ENCODE assay signal across 15 cellular contexts in genomic region chr2:168601739-168602138, GRCh38.
DNase-seq lines count a peak whose midpoint lies in the region; ATAC-seq, FAIRE-seq and TF ChIP-seq lines count a peak whose summit lies in the region.
"Had no signal": no experiment of that assay in that cellular context is flagged by ENCODE, and none has a peak within 500 bp of the region (broad histone marks: within the 10 kb centered on the region; RNA-seq: fewer than 3 reads in every experiment).

No MANE protein-coding gene starts in this region.

- peaks cover 17% of the 10 kb centered on the region for H3K9me3 Mint-ChIP-seq in activated T-cell treated with anti-CD3 and anti-CD28 coated beads, Interleukin-2, amount 50 U/mL, for 4 hours
- peaks cover 8% of the 10 kb centered on the region for H3K9me3 Mint-ChIP-seq in natural killer cell treated with Interleukin-12 subunit alpha and Interleukin-12 subunit beta and Interleukin-15 and Interleukin-18, amount 100 ng/mL, for 72 hours

- CTCF ChIA-PET in K562 (lab: Yijun Ruan, JAX; ENCODE audit: low intra/inter-chr PET ratio) = no interaction called here

- H2AFZ ChIP-seq in K562 (ENCODE audit: low read depth, low read length) = no peak overlapping the region

- no peak for FAIRE-seq in K562 (lab: Jason Lieb, UNC)

- no peak for TF ChIP-seq RAD21 in K562 (CRISPR knock-in tag; conservative IDR thresholded peaks at IDR 0.05 in 1 of 2, IDR thresholded peaks at IDR 0.05 in 1 of 2)

- no peak for DNase-seq in K562 (ENCODE audit: extremely low read depth in 1 of 4, low spot score in 3 of 4)
- no peak for DNase-seq in putamen (ENCODE audit: low spot score)
- no peak for DNase-seq in posterior vena cava (ENCODE audit: low spot score)
- no peak for DNase-seq in activated T-cell treated with anti-CD3 and anti-CD28 coated beads, Interleukin-2, amount 50 U/mL, for 4 hours
- DNase-seq in natural killer cell treated with Interleukin-12 subunit alpha and Interleukin-12 subunit beta and Interleukin-15 and Interleukin-18, amount 100 ng/mL, for 72 hours (ENCODE audit: low spot score) = no peak
- DNase-seq: activated CD8-positive, alpha-beta memory T cell treated with anti-CD3 and anti-CD28 coated beads for 24 hours; CD4-positive, CD25-positive, alpha-beta regulatory T cell; dermis blood vessel endothelial cell; NCI-H1105; ovary had no signal

- WGBS in K562 (ENCODE audit: insufficient coverage, low coverage, missing lambda C conversion rate) = 34% methylated on average over 3 of the region's 3 CpGs

- no peaks in the 10 kb centered on the region for H3K27me3 Mint-ChIP-seq in activated T-cell treated with anti-CD3 and anti-CD28 coated beads, Interleukin-2, amount 50 U/mL, for 4 hours (ENCODE audit: low read depth)
- H3K27me3 Mint-ChIP-seq in natural killer cell treated with Interleukin-12 subunit alpha and Interleukin-12 subunit beta and Interleukin-15 and Interleukin-18, amount 100 ng/mL, for 72 hours = no peaks in the 10 kb centered on the region
- H3K27me3 Mint-ChIP-seq: CD4-positive, CD25-positive, alpha-beta regulatory T cell had no signal

- no peak for TF ChIP-seq CTCF in K562 (IDR thresholded peaks at IDR 0.05 in 2 of 3, conservative IDR thresholded peaks at IDR 0.05 in 1 of 3; ENCODE audit: insufficient read depth in 2 of 3, low read depth in 1 of 3, low read length in 3 of 3)

- no peaks in the 10 kb centered on the region for H3K79me2 ChIP-seq in K562 (ENCODE audit: control insufficient read depth, insufficient read depth, low read length)

- H3K27me3 ChIP-seq in K562 (ENCODE audit: control insufficient read depth in 2 of 2, insufficient read depth in 2 of 2, low read length in 2 of 2) = no peaks in the 10 kb centered on the region
- H3K27me3 ChIP-seq: gastroesophageal sphincter, ovary had no signal

- no peak overlapping the region for H3K4me2 ChIP-seq in K562 (ENCODE audit: insufficient read depth, low read length)

- in situ Hi-C loops in K562 (cut with MboI) = no loop called here

- TF ChIP-seq EP300 in K562 (IDR thresholded peaks at IDR 0.05; ENCODE audit: low read length) = no peak

- H3K4me3 Mint-ChIP-seq in activated T-cell treated with anti-CD3 and anti-CD28 coated beads, Interleukin-2, amount 50 U/mL, for 4 hours = no peak overlapping the region
- H3K4me3 Mint-ChIP-seq in natural killer cell treated with Interleukin-12 subunit alpha and Interleukin-12 subunit beta and Interleukin-15 and Interleukin-18, amount 100 ng/mL, for 72 hours = no peak overlapping the region
- H3K4me3 Mint-ChIP-seq: CD4-positive, CD25-positive, alpha-beta regulatory T cell; T-helper 1 cell treated with Interleukin-12 subunit alpha and Interleukin-12 subunit beta and Interleukin-4 antibody, amounts not matched to agents 30 μg/mL and 1 μg/mL, for 36 hours had no signal

- H3K36me3 ChIP-seq in K562 (ENCODE audit: control insufficient read depth, insufficient read depth, low read length) = no peaks in the 10 kb centered on the region
- H3K36me3 ChIP-seq: gastroesophageal sphincter, ovary had no signal

- POLR2A ChIA-PET in K562 (lab: Yijun Ruan, JAX) = no interaction called here

- no peak overlapping the region for H3K9ac ChIP-seq in K562 (ENCODE audit: insufficient read depth in 1 of 2, low read depth in 2 of 2, low read length in 2 of 2)

- peaks cover 12% of the 10 kb centered on the region for H3K4me1 Mint-ChIP-seq in activated T-cell treated with anti-CD3 and anti-CD28 coated beads, Interleukin-2, amount 50 U/mL, for 4 hours (ENCODE audit: low read depth)
- peaks cover 9 to 13% of the 10 kb centered on the region in 2 donors for H3K4me1 Mint-ChIP-seq in natural killer cell treated with Interleukin-12 subunit alpha and Interleukin-12 subunit beta and Interleukin-15 and Interleukin-18, amount 100 ng/mL, for 72 hours (ENCODE audit: low read depth in 2 of 2)

- no peaks in the 10 kb centered on the region for H3K9me3 ChIP-seq in K562 (replicated peaks; ENCODE audit: control insufficient read depth, insufficient read depth, low read depth, low read length)

- intact Hi-C loops in K562 (cut with micrococcal nuclease) (no loop called here), posterior vena cava (cut with DNase I) (no loop called here)

- H3K27ac Mint-ChIP-seq in natural killer cell treated with Interleukin-12 subunit alpha and Interleukin-12 subunit beta and Interleukin-15 and Interleukin-18, amount 100 ng/mL, for 72 hours = no peak overlapping the region
- H3K27ac Mint-ChIP-seq: CD4-positive, CD25-positive, alpha-beta regulatory T cell; T-helper 1 cell treated with Interleukin-12 subunit alpha and Interleukin-12 subunit beta and Interleukin-4 antibody, amounts not matched to agents 30 μg/mL and 1 μg/mL, for 36 hours had no signal

- no peaks in the 10 kb centered on the region for H4K20me1 ChIP-seq in K562 (replicated peaks; ENCODE audit: control insufficient read depth, insufficient read depth, low read length)

- no TSS peak for BruUV-seq in K562 (replicated peaks; lab: Mats Ljungman, UMichigan)

- no peak overlapping the region for H3K4me3 ChIP-seq in K562
- H3K4me3 ChIP-seq: gastroesophageal sphincter, ovary had no signal

- H3K4me1 ChIP-seq in K562 (replicated peaks in 1 of 2; ENCODE audit: control insufficient read depth in 2 of 2, insufficient read depth in 2 of 2, low read length in 2 of 2) = no peaks in the 10 kb centered on the region

- no peak overlapping the region for H3K27ac ChIP-seq in K562 (ENCODE audit: extremely low read depth, low read depth, low read length)
- H3K27ac ChIP-seq: gastroesophageal sphincter, ovary had no signal

- H3K36me3 Mint-ChIP-seq in activated T-cell treated with anti-CD3 and anti-CD28 coated beads, Interleukin-2, amount 50 U/mL, for 4 hours (ENCODE audit: insufficient read depth) = peaks cover 26% of the 10 kb centered on the region
- H3K36me3 Mint-ChIP-seq in natural killer cell treated with Interleukin-12 subunit alpha and Interleukin-12 subunit beta and Interleukin-15 and Interleukin-18, amount 100 ng/mL, for 72 hours = peaks cover 17% of the 10 kb centered on the region

- ATAC-seq in GM18870 (IDR thresholded peaks at IDR 0.05; ENCODE audit: unreplicated experiment) = peak; percentile 70
- ATAC-seq in GM21619 (IDR thresholded peaks at IDR 0.05; ENCODE audit: unreplicated experiment) = peak; percentile 72
- ATAC-seq in HG03108 (IDR thresholded peaks at IDR 0.05; ENCODE audit: unreplicated experiment) = peak; percentile 58
- no peak for ATAC-seq in K562
- ATAC-seq in activated T-cell treated with anti-CD3 and anti-CD28 coated beads, Interleukin-2, amount 50 U/mL, for 4 hours = no peak
- no peak for ATAC-seq in natural killer cell treated with Interleukin-12 subunit alpha and Interleukin-12 subunit beta and Interleukin-15 and Interleukin-18, amount 100 ng/mL, for 72 hours
- ATAC-seq: gastroesophageal sphincter had no signal

- H3K9me1 ChIP-seq in K562 (ENCODE audit: control insufficient read depth, insufficient read depth, low read length) = no peaks in the 10 kb centered on the region

- TF ChIP-seq POLR2A in K562 (conservative IDR thresholded peaks at IDR 0.05) = no peak

TF ChIP-seq in K562, 482 proteins besides CTCF, POLR2A, EP300 and RAD21:
- peak; percentile 15; the same call in 1 of the 2 replicates for TF ChIP-seq EGR1 (conservative IDR thresholded peaks at IDR 0.05)
- no peak for TF ChIP-seq NFIX (CRISPR knock-in tag; IDR thresholded peaks at IDR 0.05; ENCODE audit: low read depth)
- peak; percentile 2 for TF ChIP-seq MEIS2 (IDR thresholded peaks at IDR 0.05; ENCODE audit: partially characterized antibody)
- TF ChIP-seq ZFPM2 (CRISPR knock-in tag; IDR thresholded peaks at IDR 0.05) = no peak

Comparison
In these comparisons a context has a peak if more than half of its experiments do, and no peak if none do; other contexts are left out.
1. ATAC-seq: peak in GM18870 (single experiment), GM21619 (single experiment) and HG03108 (single experiment); none in K562 (single experiment), activated T-cell treated with anti-CD3 and anti-CD28 coated beads, Interleukin-2, amount 50 U/mL, for 4 hours (0 of 2) and natural killer cell treated with Interleukin-12 subunit alpha and Interleukin-12 subunit beta and Interleukin-15 and Interleukin-18, amount 100 ng/mL, for 72 hours (0 of 2).